Comparison of ENCODE assay signal across 8 cellular contexts in genomic region chr15:75452364-75452967, GRCh38. TPM values are rescaled to one million over a fixed set of nuclear protein-coding genes. Genes with fewer than 3 reads are reported as not detected.
DNase-seq lines count a peak whose midpoint lies in the region; ATAC-seq and TF ChIP-seq lines count a peak whose summit lies in the region.

No MANE protein-coding gene starts in this region.

- H3K27me3 Mint-ChIP-seq in CD4-positive, CD25-positive, alpha-beta regulatory T cell = no peaks in the 10 kb centered on the region

- peaks cover 54% of the 10 kb centered on the region for H3K4me1 ChIP-seq in CD4-positive, CD25-positive, alpha-beta regulatory T cell (ENCODE audit: control insufficient read depth, insufficient read depth, low read length, poor library complexity, severe bottlenecking)
- H3K4me1 ChIP-seq in HUES64 (ENCODE audit: insufficient read depth, low read length) (0 out of 2 replicates have a peak, but pooled peaks cover 10% of the 10 kb centered on the region), mucosa of stomach (ENCODE audit: control insufficient read depth, insufficient read depth, low read length) (peaks cover 16% of the 10 kb centered on the region)

- H3K27ac Mint-ChIP-seq in CD4-positive, CD25-positive, alpha-beta regulatory T cell = peak overlapping the region; percentile 98 to 99 (median 98)

- peak; percentile 74 to 92 (median 81) for DNase-seq in CD4-positive, CD25-positive, alpha-beta regulatory T cell
- peak; percentile 11 for DNase-seq in OCI-M2 (lab: John Stamatoyannopoulos, UW; ENCODE audit: unreplicated experiment)
- peak; percentile 74 for DNase-seq in activated T-cell treated with anti-CD3 and anti-CD28 coated beads for 48 hours (ENCODE audit: low read depth)
- no peak for DNase-seq in epithelial cell of proximal tubule (ENCODE audit: low read depth)
- DNase-seq in stimulated activated CD8-positive, alpha-beta memory T cell treated with anti-CD3 and anti-CD28 coated beads, Interleukin-7, amount 100 ng/mL, for 1 hour (ENCODE audit: low read depth in 2 of 2) = peak; percentile 42 to 49

- ATAC-seq in CD4-positive, CD25-positive, alpha-beta regulatory T cell (ENCODE audit: low read depth in 2 of 2) = peak; percentile 4 to 7
- no peak for ATAC-seq in GM18873 (IDR thresholded peaks at IDR 0.05; ENCODE audit: low FRiP score, unreplicated experiment)

- no peaks in the 10 kb centered on the region for H3K36me3 ChIP-seq in CD4-positive, CD25-positive, alpha-beta regulatory T cell (ENCODE audit: control insufficient read depth, insufficient read depth, low read length)
- peaks cover 2% of the 10 kb centered on the region for H3K36me3 ChIP-seq in HUES64 (ENCODE audit: insufficient read depth, low read length)
- no peaks in the 10 kb centered on the region for H3K36me3 ChIP-seq in mucosa of stomach (ENCODE audit: control insufficient read depth, insufficient read depth, low read length)

- H3K27me3 ChIP-seq in CD4-positive, CD25-positive, alpha-beta regulatory T cell (ENCODE audit: control insufficient read depth, insufficient read depth, low read length) = no peaks in the 10 kb centered on the region
- H3K27me3 ChIP-seq in HUES64 (ENCODE audit: insufficient read depth, low read length) = no peaks in the 10 kb centered on the region
- H3K27me3 ChIP-seq in mucosa of stomach (ENCODE audit: control insufficient read depth, insufficient read depth, low read length) = no peaks in the 10 kb centered on the region

- no peaks in the 10 kb centered on the region for H3K9me3 ChIP-seq in CD4-positive, CD25-positive, alpha-beta regulatory T cell (ENCODE audit: control insufficient read depth in 2 of 2, low read length in 2 of 2)
- H3K9me3 ChIP-seq in HUES64 (ENCODE audit: insufficient read depth, low read depth, low read length) (no peaks in the 10 kb centered on the region), mucosa of stomach (ENCODE audit: control insufficient read depth, low read length) (no peaks in the 10 kb centered on the region)

- peak overlapping the region; percentile 94 to 98 (median 96) for H3K4me3 Mint-ChIP-seq in CD4-positive, CD25-positive, alpha-beta regulatory T cell

- H3K9ac ChIP-seq in HUES64 (ENCODE audit: low read depth, low read length) = peak overlapping the region; percentile 95
- H3K9ac ChIP-seq in mucosa of stomach (ENCODE audit: low read length) = peak overlapping the region; percentile 87

- peak overlapping the region; percentile 96 for H3K4me3 ChIP-seq in CD4-positive, CD25-positive, alpha-beta regulatory T cell (ENCODE audit: low read depth, low read length)
- H3K4me3 ChIP-seq in HUES64 (ENCODE audit: low read length) = peak overlapping the region; percentile 78
- H3K4me3 ChIP-seq in epithelial cell of proximal tubule (ENCODE audit: low read depth, low read length) = peak overlapping the region; percentile 62
- peak overlapping the region; percentile 81 for H3K4me3 ChIP-seq in mucosa of stomach (ENCODE audit: low read length)

- H3K36me3 Mint-ChIP-seq in CD4-positive, CD25-positive, alpha-beta regulatory T cell = peaks cover 3% of the 10 kb centered on the region

- peak overlapping the region; percentile 99 for H3K27ac ChIP-seq in CD4-positive, CD25-positive, alpha-beta regulatory T cell (ENCODE audit: insufficient read depth, low read length, poor library complexity, severe bottlenecking)
- peak overlapping the region; percentile 96 for H3K27ac ChIP-seq in HUES64 (ENCODE audit: low read depth, low read length)

- no peak for TF ChIP-seq CTCF in epithelial cell of proximal tubule (conservative IDR thresholded peaks at IDR 0.05; ENCODE audit: low read depth, low read length)

- H3K4me1 Mint-ChIP-seq in CD4-positive, CD25-positive, alpha-beta regulatory T cell = peaks cover 9 to 53% (median 28%) of the 10 kb centered on the region in 4 donors

- under 1% methylated on average over 19 of the region's 19 CpGs for WGBS in HUES64

- no peaks in the 10 kb centered on the region for H3K9me3 Mint-ChIP-seq in CD4-positive, CD25-positive, alpha-beta regulatory T cell

RNA-seq across cellular contexts. Expression of gene SIN3A, which starts 1.0 kb away (rescaled TPM):
- 123 TPM for total RNA-seq in CD4-positive, CD25-positive, alpha-beta regulatory T cell
- polyA plus RNA-seq in CD4-positive, CD25-positive, alpha-beta regulatory T cell = 10 to 100 TPM; 13.6 to 15.0 (median 14.8) TPM
- 52.1 TPM for polyA plus RNA-seq in HUES64 (2013, experiment 1 of 2)
- 58.8 TPM for polyA plus RNA-seq in HUES64 (2013, experiment 2 of 2)
- 26.2 and 33.4 TPM in 2 replicates for total RNA-seq in epithelial cell of proximal tubule
